In genomic region chr11:58530236-58530635, GRCh38 we compare ENCODE assay signal across 21 cellular contexts. TPM values are rescaled to one million over a fixed set of nuclear protein-coding genes. Genes with fewer than 3 reads are reported as not detected.
DNase-seq lines count a peak whose midpoint lies in the region; ATAC-seq and TF ChIP-seq lines count a peak whose summit lies in the region.
"Had no signal": no experiment of that assay in that cellular context is flagged by ENCODE, and none has a peak within 500 bp of the region (broad histone marks: within the 10 kb centered on the region; RNA-seq: fewer than 3 reads in every experiment).

No MANE protein-coding gene starts in this region.

- no peaks in the 10 kb centered on the region for H3K27me3 Mint-ChIP-seq in activated naive CD8-positive, alpha-beta T cell treated with anti-CD3 and anti-CD28 coated beads for 36 hours
- H3K27me3 Mint-ChIP-seq: dendritic cell treated with granulocyte-macrophage colony-stimulating factor and Interleukin-4, amounts not matched to agents 40 ng/mL and 50 ng/mL, for 4 days; progenitor cell of endocrine pancreas had no signal

- TF ChIP-seq POLR2A in erythroblast (IDR thresholded peaks at IDR 0.05; ENCODE audit: low read length), result no peak

- peaks cover 21% of the 10 kb centered on the region for H3K9me3 Mint-ChIP-seq in activated naive CD8-positive, alpha-beta T cell treated with anti-CD3 and anti-CD28 coated beads for 36 hours
- H3K9me3 Mint-ChIP-seq: dendritic cell treated with granulocyte-macrophage colony-stimulating factor and Interleukin-4, amounts not matched to agents 40 ng/mL and 50 ng/mL, for 4 days had no signal

- peaks cover 81% of the 10 kb centered on the region for H3K36me3 Mint-ChIP-seq in activated naive CD8-positive, alpha-beta T cell treated with anti-CD3 and anti-CD28 coated beads for 36 hours

- peak overlapping the region; percentile 34 for H3K27ac Mint-ChIP-seq in activated naive CD8-positive, alpha-beta T cell treated with anti-CD3 and anti-CD28 coated beads for 36 hours
- H3K27ac Mint-ChIP-seq: dendritic cell treated with granulocyte-macrophage colony-stimulating factor and Interleukin-4, amounts not matched to agents 40 ng/mL and 50 ng/mL, for 4 days; progenitor cell of endocrine pancreas had no signal

- peaks cover 44% of the 10 kb centered on the region for H3K4me1 Mint-ChIP-seq in activated naive CD8-positive, alpha-beta T cell treated with anti-CD3 and anti-CD28 coated beads for 36 hours
- H3K4me1 Mint-ChIP-seq: neural crest cell had no signal

- DNase-seq in NCI-H510A treated with DMSO at 0.1 percent for 48 hours (lab: John Stamatoyannopoulos, UW) (peak; percentile 32), NCI-H510A (lab: John Stamatoyannopoulos, UW) (no peak), SW 1271 (lab: John Stamatoyannopoulos, UW) (no peak), erythroblast (lab: John Stamatoyannopoulos, UW) (no peak)
- DNase-seq in stimulated activated naive CD4-positive, alpha-beta T cell (lab: John Stamatoyannopoulos, UW), result peak; percentile 10 to 60 (median 30)
- DNase-seq in stimulated activated naive CD4-positive, alpha-beta T cell treated with Interleukin-2 at 50 U/mL for 16 hours (lab: John Stamatoyannopoulos, UW), result no peak
- no peak for DNase-seq in activated naive CD8-positive, alpha-beta T cell treated with anti-CD3 and anti-CD28 coated beads for 36 hours
- DNase-seq: gastrocnemius medialis; Kasumi-1; RPMI8226; stimulated activated CD4-positive, alpha-beta T cell treated with anti-CD3 and anti-CD28 coated beads, Interleukin-2, amount 100 ng/mL, for 24 hours; testis had no signal

- H3K4me3 Mint-ChIP-seq in activated naive CD8-positive, alpha-beta T cell treated with anti-CD3 and anti-CD28 coated beads for 36 hours, result no peak overlapping the region
- H3K4me3 Mint-ChIP-seq: dendritic cell treated with granulocyte-macrophage colony-stimulating factor and Interleukin-4, amounts not matched to agents 40 ng/mL and 50 ng/mL, for 4 days; neural crest cell had no signal

- ATAC-seq in GM19351 (IDR thresholded peaks at IDR 0.05; ENCODE audit: unreplicated experiment), result no peak
- ATAC-seq: gastrocnemius medialis, SK-N-SH treated with all-trans-retinoic acid at 6 μM for 48 hours had no signal

RNA-seq across cellular contexts. Expression of gene OR5B21, which starts 22.3 kb away (rescaled TPM):
- total RNA-seq in activated naive CD8-positive, alpha-beta T cell treated with anti-CD3 and anti-CD28 coated beads for 36 hours, result not detected
- total RNA-seq: A172, breast epithelium, epithelial cell of proximal tubule, gastrocnemius medialis, HT1080, neural crest cell, progenitor cell of endocrine pancreas had no signal

RNA-seq across cellular contexts. Expression of gene LPXN, which starts 45.4 kb away (rescaled TPM):
- 100 to 1,000 TPM; 146 to 147 TPM for total RNA-seq in activated naive CD8-positive, alpha-beta T cell treated with anti-CD3 and anti-CD28 coated beads for 36 hours

RNA-seq across cellular contexts. Expression of gene ZFP91, which starts 48.6 kb away (rescaled TPM):
- total RNA-seq in activated naive CD8-positive, alpha-beta T cell treated with anti-CD3 and anti-CD28 coated beads for 36 hours, result 10 to 100 TPM; 52.8 to 54.9 TPM

Comparison
In these comparisons a context has a peak if more than half of its experiments do, and no peak if none do; other contexts are left out.
1. DNase-seq: peak in NCI-H510A treated with DMSO at 0.1 percent for 48 hours (single experiment) and stimulated activated naive CD4-positive, alpha-beta T cell (6 of 6); none in NCI-H510A (single experiment), stimulated activated naive CD4-positive, alpha-beta T cell treated with Interleukin-2 at 50 U/mL for 16 hours (single experiment), activated naive CD8-positive, alpha-beta T cell treated with anti-CD3 and anti-CD28 coated beads for 36 hours (single experiment), SW 1271 (0 of 2) and erythroblast (0 of 2).